Comparison of ENCODE assay signal across 8 cellular contexts in genomic region chr14:54902521-54903420, GRCh38. TPM values are rescaled to one million over a fixed set of nuclear protein-coding genes. Genes with fewer than 3 reads are reported as not detected.
DNase-seq lines count a peak whose midpoint lies in the region; ATAC-seq and TF ChIP-seq lines count a peak whose summit lies in the region.

GCH1 (minus strand) TSS chr14:54902826; CDS start chr14:54902663, 163 bp downstream.

- H3K9me3 ChIP-seq in HUES6 (ENCODE audit: control insufficient read depth, insufficient read depth, low read depth, low read length), result no peaks in the 10 kb centered on the region

- peak within 1 kb of the TSS; percentile 87 for H3K4me3 Mint-ChIP-seq in neural crest cell

- no peaks in the 10 kb centered on the region for H3K9me3 Mint-ChIP-seq in neural crest cell

- H3K36me3 Mint-ChIP-seq in neural crest cell (ENCODE audit: low read depth), result no peaks in the 10 kb centered on the region

- H3K36me3 ChIP-seq in HUES6 (ENCODE audit: control insufficient read depth, insufficient read depth, low read length), result no peaks in the 10 kb centered on the region

- peak within 1 kb of the TSS; percentile 74 for H3K9ac ChIP-seq in HUES6 (ENCODE audit: low read length)

- TF ChIP-seq CTCF in fibroblast of pulmonary artery (IDR thresholded peaks at IDR 0.05; ENCODE audit: low read length, missing control alignments) (peak; percentile 26), neural crest cell (conservative IDR thresholded peaks at IDR 0.05) (peak; percentile 65)

- no peaks in the 10 kb centered on the region for H3K4me1 ChIP-seq in HUES6 (ENCODE audit: control insufficient read depth, insufficient read depth, low read length)

- H3K27ac ChIP-seq in HUES6 (ENCODE audit: low read depth, low read length), result 0 out of 2 replicates have a peak within 1 kb of the TSS, but pooled peaks have one; percentile 32
- H3K27ac ChIP-seq in substantia nigra (ENCODE audit: low read depth, low read length, poor library complexity, severe bottlenecking), result no peak within 1 kb of the TSS

- DNase-seq in DMS153 (lab: John Stamatoyannopoulos, UW) (peak; percentile 60), OCI-M1 (lab: John Stamatoyannopoulos, UW) (peak; percentile 71), fibroblast of pulmonary artery (ENCODE audit: low read depth) (peak; percentile 54), neural crest cell (ENCODE audit: low read depth, low spot score) (peak; percentile 69), substantia nigra (lab: John Stamatoyannopoulos, UW) (peak in 38 of 49 donors; percentile 5 to 87 (median 38))
- DNase-seq in activated T-cell treated with anti-CD3 and anti-CD28 coated beads, Interleukin-2, amount 50 U/mL, for 48 hours, result peak; percentile 82 to 86

- H3K27me3 ChIP-seq in HUES6 (ENCODE audit: control insufficient read depth, insufficient read depth, low read length), result peaks cover 30% of the 10 kb centered on the region

- H3K27me3 Mint-ChIP-seq in neural crest cell (ENCODE audit: low read depth), result peaks cover 30% of the 10 kb centered on the region

- H3K4me3 ChIP-seq in HUES6 (ENCODE audit: low read depth, low read length), result peak within 1 kb of the TSS; percentile 88
- peak within 1 kb of the TSS; percentile 83 for H3K4me3 ChIP-seq in fibroblast of pulmonary artery (replicated peaks; ENCODE audit: low read depth, low read length)

- H3K4me1 Mint-ChIP-seq in neural crest cell, result peaks cover 13% of the 10 kb centered on the region

- H3K27ac Mint-ChIP-seq in neural crest cell (ENCODE audit: unreplicated experiment), result no peak within 1 kb of the TSS

- ATAC-seq in GM21390 (IDR thresholded peaks at IDR 0.05; ENCODE audit: unreplicated experiment), result peak; percentile 76

RNA-seq across cellular contexts. Expression of gene GCH1, which starts in this region (rescaled TPM):
- total RNA-seq in neural crest cell, result 3.8 and 4.3 TPM in 2 replicates
